In genomic region chr15:47742334-47742733, GRCh38 we compare ENCODE assay signal across 13 cellular contexts. TPM values are rescaled to one million over a fixed set of nuclear protein-coding genes. Genes with fewer than 3 reads are reported as not detected.
DNase-seq lines count a peak whose midpoint lies in the region; ATAC-seq and TF ChIP-seq lines count a peak whose summit lies in the region.
"Had no signal": no experiment of that assay in that cellular context is flagged by ENCODE, and none has a peak within 500 bp of the region (broad histone marks: within the 10 kb centered on the region; RNA-seq: fewer than 3 reads in every experiment).

No MANE protein-coding gene starts in this region.

- no peak overlapping the region for H3K4me3 ChIP-seq in H7 (ENCODE audit: insufficient read depth, low read depth, low read length)
- H3K4me3 ChIP-seq in endodermal cell (ENCODE audit: low read length): no peak overlapping the region
- H3K4me3 ChIP-seq in right atrium auricular region: no peak overlapping the region
- H3K4me3 ChIP-seq: SK-N-MC had no signal

- peaks cover 64% of the 10 kb centered on the region for H3K4me1 Mint-ChIP-seq in endodermal cell
- peaks cover 21% of the 10 kb centered on the region for H3K4me1 Mint-ChIP-seq in mesothelial cell of epicardium

- no peak for ATAC-seq in HG03139 (IDR thresholded peaks at IDR 0.05; ENCODE audit: unreplicated experiment)
- no peak for ATAC-seq in GM18519 (IDR thresholded peaks at IDR 0.05; ENCODE audit: low FRiP score, unreplicated experiment)

- H3K4me3 Mint-ChIP-seq in endodermal cell: peak overlapping the region; percentile 20
- H3K4me3 Mint-ChIP-seq in mesothelial cell of epicardium: no peak overlapping the region

- H3K36me3 Mint-ChIP-seq in endodermal cell (ENCODE audit: low read depth) (peaks cover 8% of the 10 kb centered on the region), mesothelial cell of epicardium (peaks cover 14% of the 10 kb centered on the region)

- no peak overlapping the region for H3K9ac ChIP-seq in endodermal cell (ENCODE audit: extremely low read depth, low read length, poor library complexity, severe bottlenecking)

- H3K9me3 Mint-ChIP-seq in endodermal cell (no peaks in the 10 kb centered on the region), mesothelial cell of epicardium (peaks cover 3% of the 10 kb centered on the region)

- H3K27me3 ChIP-seq in H7 (ENCODE audit: control insufficient read depth, insufficient read depth, low read length): peaks cover 6% of the 10 kb centered on the region; the same call in 1 of the 2 replicates
- H3K27me3 ChIP-seq in endodermal cell (ENCODE audit: control insufficient read depth, insufficient read depth, low read length, poor library complexity, severe bottlenecking): no peaks in the 10 kb centered on the region
- no peaks in the 10 kb centered on the region for H3K27me3 ChIP-seq in right atrium auricular region

- no peak for TF ChIP-seq CTCF in endodermal cell (conservative IDR thresholded peaks at IDR 0.05)
- no peak for TF ChIP-seq CTCF in right atrium auricular region (IDR thresholded peaks at IDR 0.05)
- TF ChIP-seq CTCF in mesothelial cell of epicardium (IDR thresholded peaks at IDR 0.05; ENCODE audit: unreplicated experiment): no peak

- H3K27me3 Mint-ChIP-seq in endodermal cell (ENCODE audit: insufficient read depth): no peaks in the 10 kb centered on the region
- H3K27me3 Mint-ChIP-seq in mesothelial cell of epicardium (ENCODE audit: low read depth): no peaks in the 10 kb centered on the region

- H3K36me3 ChIP-seq in H7 (replicated peaks; ENCODE audit: control insufficient read depth, insufficient read depth, low read length) (no peaks in the 10 kb centered on the region), endodermal cell (ENCODE audit: control insufficient read depth, insufficient read depth, low read length) (peaks cover 11% of the 10 kb centered on the region), right atrium auricular region (no peaks in the 10 kb centered on the region)

- H3K27ac ChIP-seq in endodermal cell (ENCODE audit: low read depth, low read length) (no peak overlapping the region), right atrium auricular region (peak overlapping the region; percentile 12 to 51)
- H3K27ac ChIP-seq: C4-2B, SK-N-MC had no signal

- WGBS in endodermal cell (ENCODE audit: insufficient coverage in 1 of 2, insufficient read length in 1 of 2), 2 experiments: 82 to 100% methylated on average over 1 to 5 of the region's 5 CpGs

- H3K9me3 ChIP-seq in endodermal cell (ENCODE audit: control insufficient read depth, low read length): no peaks in the 10 kb centered on the region
- H3K9me3 ChIP-seq in right atrium auricular region: no peaks in the 10 kb centered on the region

- H3K4me1 ChIP-seq in endodermal cell (ENCODE audit: control insufficient read depth, insufficient read depth, low read length): peaks cover 25% of the 10 kb centered on the region
- peaks cover 0 to 57% of the 10 kb centered on the region in 2 donors for H3K4me1 ChIP-seq in right atrium auricular region

- peak; percentile 3 for DNase-seq in H7
- DNase-seq in endodermal cell: no peak
- no peak for DNase-seq in right atrium auricular region (ENCODE audit: low spot score)
- DNase-seq in mesothelial cell of epicardium (ENCODE audit: low spot score in 2 of 2, unreplicated experiment in 2 of 2): no peak
- DNase-seq in DMS153 (lab: John Stamatoyannopoulos, UW): no peak
- DNase-seq in dermis blood vessel endothelial cell: no peak
- DNase-seq: COR-L47, NCI-H1092 treated with DMSO at 0.1 percent for 48 hours, NCI-H524 had no signal

- H3K27ac Mint-ChIP-seq in endodermal cell (peak overlapping the region; percentile 80), mesothelial cell of epicardium (peak overlapping the region; percentile 50)

RNA-seq across cellular contexts. Expression of gene SEMA6D, which starts 25.0 kb away (rescaled TPM):
- total RNA-seq in H7 (2014; rRNA removed; shearing (Covaris generic)): 2.7 and 5.5 TPM in 2 replicates
- total RNA-seq in endodermal cell (10 to 100 TPM; 23.6 to 48.7 TPM), right atrium auricular region (10 to 100 TPM; 12.2 to 14.3 TPM), mesothelial cell of epicardium (52.0 to 58.3 TPM (median 54.3 TPM) in 3 replicates), dermis blood vessel endothelial cell (2.9 and 3.9 TPM in 2 replicates)
- polyA plus RNA-seq in endodermal cell (2013, experiment 1 of 2): 58.9 TPM
- 45.9 TPM for polyA plus RNA-seq in endodermal cell (2013, experiment 2 of 2)
